ENCODE assay signal across 18 cellular contexts in the genomic region with DNA sequence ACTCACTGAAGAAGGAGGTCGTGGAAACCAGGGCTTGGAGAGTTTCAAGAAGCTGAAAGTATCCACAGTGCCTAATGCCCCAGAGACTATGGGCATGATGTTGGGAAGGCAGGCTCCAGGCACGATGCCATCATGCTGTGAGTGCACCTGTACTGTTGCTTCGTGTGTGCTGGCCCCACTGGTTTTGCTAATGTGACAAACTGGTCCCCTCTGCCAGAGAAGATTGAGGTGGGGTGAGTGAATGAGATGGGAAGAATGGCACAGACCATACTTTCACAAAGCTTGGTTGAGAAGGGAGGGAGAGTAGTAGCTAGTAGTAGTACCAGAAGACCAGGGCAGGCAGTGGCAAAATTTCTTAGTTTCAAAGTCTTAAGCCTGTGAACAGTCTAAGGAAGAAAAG. TPM values are rescaled to one million over a fixed set of nuclear protein-coding genes. Genes with fewer than 3 reads are reported as not detected.
A peak's percentile ranks its signal among the peaks of the same experiment; 100 is the strongest.
DNase-seq lines count a peak whose midpoint lies in the region; ATAC-seq and TF ChIP-seq lines count a peak whose summit lies in the region.
"Had no signal": no experiment of that assay in that cellular context is flagged by ENCODE, and none has a peak within 500 bp of the region (broad histone marks: within the 10 kb centered on the region; RNA-seq: fewer than 3 reads in every experiment).

No MANE protein-coding gene starts in this region.

- H3K9me3 ChIP-seq in smooth muscle cell (replicated peaks; ENCODE audit: low read depth) = no peaks in the 10 kb centered on the region
- no peaks in the 10 kb centered on the region for H3K9me3 ChIP-seq in GM23248 (ENCODE audit: low read depth)
- H3K9me3 ChIP-seq: body of pancreas, colonic mucosa had no signal

- 84% methylated on average over 3 of the region's 3 CpGs for WGBS in smooth muscle cell (ENCODE audit: low lambda C conversion rate)
- WGBS in GM23248 (ENCODE audit: low coverage in 1 of 2, low lambda C conversion rate in 2 of 2, missing lambda C conversion rate in 2 of 2), 2 experiments = 49 to 50% methylated on average over 3 of the region's 3 CpGs

- in situ Hi-C loops in GM23248 (cut with MboI) = no loop called here

- no peaks in the 10 kb centered on the region for H3K36me3 ChIP-seq in smooth muscle cell (ENCODE audit: low read depth)
- H3K36me3 ChIP-seq in GM23248 (ENCODE audit: low read depth) = no peaks in the 10 kb centered on the region
- H3K36me3 ChIP-seq: colonic mucosa, gastroesophageal sphincter had no signal

- H2AFZ ChIP-seq in smooth muscle cell (ENCODE audit: low read depth) (peak overlapping the region; percentile 68), GM23248 (no peak overlapping the region)

- no peak for ATAC-seq in activated naive CD4-positive, alpha-beta T cell treated with anti-CD3 and anti-CD28 coated beads, Interleukin-2, amount 50 U/mL, for 72 hours
- ATAC-seq in HG03432 (IDR thresholded peaks at IDR 0.05; ENCODE audit: unreplicated experiment) = peak; percentile 7
- no peak for ATAC-seq in HG03108 (IDR thresholded peaks at IDR 0.05; ENCODE audit: unreplicated experiment)
- ATAC-seq: body of pancreas, gastroesophageal sphincter, HCT116 had no signal

- H3K4me1 Mint-ChIP-seq in activated naive CD8-positive, alpha-beta T cell treated with anti-CD3 and anti-CD28 coated beads for 36 hours = peaks cover 20% of the 10 kb centered on the region

- H3K9me3 Mint-ChIP-seq in activated naive CD4-positive, alpha-beta T cell treated with anti-CD3 and anti-CD28 coated beads, Interleukin-2, amount 50 U/mL, for 72 hours = peaks cover 3 to 13% of the 10 kb centered on the region in 2 donors
- H3K9me3 Mint-ChIP-seq in activated naive CD8-positive, alpha-beta T cell treated with anti-CD3 and anti-CD28 coated beads for 36 hours = peaks cover 2% of the 10 kb centered on the region

- H3K27me3 Mint-ChIP-seq in activated naive CD8-positive, alpha-beta T cell treated with anti-CD3 and anti-CD28 coated beads for 36 hours = peaks cover 17% of the 10 kb centered on the region

- H3K27me3 ChIP-seq in smooth muscle cell (ENCODE audit: low read depth) (peaks cover 14% of the 10 kb centered on the region), GM23248 (replicated peaks; ENCODE audit: insufficient read depth) (peaks cover 7% of the 10 kb centered on the region)
- H3K27me3 ChIP-seq: body of pancreas, colonic mucosa had no signal

- H3K9me2 ChIP-seq in GM23248 (ENCODE audit: insufficient read depth) = no peaks in the 10 kb centered on the region

- H3K4me3 ChIP-seq in smooth muscle cell (no peak overlapping the region), GM23248 (no peak overlapping the region)
- H3K4me3 ChIP-seq: body of pancreas, colonic mucosa, gastroesophageal sphincter had no signal

- peaks cover 13% of the 10 kb centered on the region for H3F3A ChIP-seq in smooth muscle cell (ENCODE audit: low read depth)
- H3F3A ChIP-seq in GM23248 (ENCODE audit: insufficient read depth) = no peaks in the 10 kb centered on the region

- H3K79me2 ChIP-seq in smooth muscle cell (ENCODE audit: low read depth) = no peaks in the 10 kb centered on the region
- H3K79me2 ChIP-seq in GM23248 (ENCODE audit: insufficient read depth) = no peaks in the 10 kb centered on the region

- peak in 1 of 2 donors; percentile 23 for DNase-seq in activated naive CD4-positive, alpha-beta T cell treated with anti-CD3 and anti-CD28 coated beads, Interleukin-2, amount 50 U/mL, for 72 hours (ENCODE audit: low spot score in 2 of 2)
- no peak for DNase-seq in activated naive CD4-positive, alpha-beta T cell treated with Interleukin-2 at 50 U/mL for 16 hours
- no peak for DNase-seq in activated naive CD8-positive, alpha-beta T cell treated with anti-CD3 and anti-CD28 coated beads for 36 hours
- DNase-seq in smooth muscle cell (lab: John Stamatoyannopoulos, UW; ENCODE audit: unreplicated experiment) (no peak), iPS-NIHi11 (ENCODE audit: low spot score) (no peak), GM23248 (no peak)
- DNase-seq: body of pancreas; colonic mucosa; hypothalamus; NCI-H1436 treated with DMSO at 0.1 percent for 48 hours; NCI-H524 treated with DMSO at 0.1 percent for 48 hours; stimulated activated naive CD4-positive, alpha-beta T cell had no signal

- no peak for TF ChIP-seq CTCF in smooth muscle cell (IDR thresholded peaks at IDR 0.05; ENCODE audit: borderline replicate concordance, insufficient read depth, poor library complexity, severe bottlenecking)

- H3K4me2 ChIP-seq in smooth muscle cell (peak overlapping the region; percentile 77), GM23248 (ENCODE audit: unreplicated experiment) (no peak overlapping the region)

- peak overlapping the region; percentile 26 to 30 for H3K27ac Mint-ChIP-seq in activated naive CD4-positive, alpha-beta T cell treated with anti-CD3 and anti-CD28 coated beads, Interleukin-2, amount 50 U/mL, for 72 hours
- peak overlapping the region; percentile 68 for H3K27ac Mint-ChIP-seq in activated naive CD8-positive, alpha-beta T cell treated with anti-CD3 and anti-CD28 coated beads for 36 hours
- H3K27ac Mint-ChIP-seq: activated naive CD4-positive, alpha-beta T cell treated with anti-CD3 and anti-CD28 coated beads, Interleukin-2, amount 50 U/mL, for 24 hours; progenitor cell of endocrine pancreas had no signal

- H3K36me3 Mint-ChIP-seq in activated naive CD4-positive, alpha-beta T cell treated with anti-CD3 and anti-CD28 coated beads, Interleukin-2, amount 50 U/mL, for 72 hours = peaks cover 15% of the 10 kb centered on the region in 2 donors
- no peaks in the 10 kb centered on the region for H3K36me3 Mint-ChIP-seq in activated naive CD8-positive, alpha-beta T cell treated with anti-CD3 and anti-CD28 coated beads for 36 hours

- H3K27ac ChIP-seq in smooth muscle cell (ENCODE audit: low read depth) = peak overlapping the region; percentile 99
- H3K27ac ChIP-seq in GM23248 = no peak overlapping the region
- H3K27ac ChIP-seq: body of pancreas, colonic mucosa, gastroesophageal sphincter had no signal

- H3K9ac ChIP-seq in smooth muscle cell (ENCODE audit: low read depth) = peak overlapping the region; percentile 85
- H3K9ac ChIP-seq in GM23248 = no peak overlapping the region

- no peak overlapping the region for H3K4me3 Mint-ChIP-seq in activated naive CD8-positive, alpha-beta T cell treated with anti-CD3 and anti-CD28 coated beads for 36 hours
- H3K4me3 Mint-ChIP-seq: activated naive CD4-positive, alpha-beta T cell treated with anti-CD3 and anti-CD28 coated beads, Interleukin-2, amount 50 U/mL, for 24 hours had no signal

- H4K20me1 ChIP-seq in smooth muscle cell (ENCODE audit: low read depth) (no peaks in the 10 kb centered on the region), GM23248 (ENCODE audit: insufficient read depth) (no peaks in the 10 kb centered on the region)

- H3K4me1 ChIP-seq in smooth muscle cell (ENCODE audit: low read depth) (peaks cover 8% of the 10 kb centered on the region), GM23248 (ENCODE audit: insufficient read depth) (0 out of 2 replicates have a peak, but pooled peaks cover 4% of the 10 kb centered on the region)
- H3K4me1 ChIP-seq: body of pancreas, colonic mucosa, gastroesophageal sphincter had no signal

RNA-seq across cellular contexts. Expression of a gene that starts 19.0 kb away (rescaled TPM):
- total RNA-seq in activated naive CD4-positive, alpha-beta T cell treated with anti-CD3 and anti-CD28 coated beads, Interleukin-2, amount 50 U/mL, for 72 hours = 10 to 100 TPM; 83.7 to 90.7 TPM
- total RNA-seq in activated naive CD8-positive, alpha-beta T cell treated with anti-CD3 and anti-CD28 coated beads for 36 hours = 100 to 1,000 TPM; 134 to 137 TPM
- total RNA-seq in smooth muscle cell = 54.4 and 68.8 TPM in 2 replicates
- polyA plus RNA-seq in smooth muscle cell (90.6 and 94.9 TPM in 2 replicates), GM23248 (2016; fragmentation: Nextera tagmentation; extraction: Ambion mirVana) (132 and 139 TPM in 2 replicates)
- total RNA-seq in GM23248 (2014; rRNA removed; shearing (Covaris generic)) = 62.5 and 65.8 TPM in 2 replicates
